Comparison of ENCODE assay signal across 9 cellular contexts in genomic region chr22:49966041-49966715, GRCh38. TPM values are rescaled to one million over a fixed set of nuclear protein-coding genes. Genes with fewer than 3 reads are reported as not detected.
DNase-seq lines count a peak whose midpoint lies in the region; ATAC-seq and TF ChIP-seq lines count a peak whose summit lies in the region.
"Had no signal": no experiment of that assay in that cellular context is flagged by ENCODE, and none has a peak within 500 bp of the region (broad histone marks: within the 10 kb centered on the region; RNA-seq: fewer than 3 reads in every experiment).

No MANE protein-coding gene starts in this region.

- H3F3A ChIP-seq in neural progenitor cell (ENCODE audit: low read depth), result peaks cover 6% of the 10 kb centered on the region

- H4K20me1 ChIP-seq in neural progenitor cell (ENCODE audit: low read depth), result peaks cover 62% of the 10 kb centered on the region

- DNase-seq in activated naive CD4-positive, alpha-beta T cell (lab: John Stamatoyannopoulos, UW), result no peak
- DNase-seq in neural progenitor cell (ENCODE audit: low spot score) (peak; percentile 1), uterus (peak; percentile 18 to 19), NCI-H146 (lab: John Stamatoyannopoulos, UW) (no peak), NCI-H226 (no peak)

- H3K4me3 ChIP-seq in duodenal mucosa (ENCODE audit: low read depth in 1 of 2, low read length in 2 of 2) (no peak overlapping the region), neural progenitor cell (no peak overlapping the region), uterus (no peak overlapping the region)

- H3K4me1 Mint-ChIP-seq in activated naive CD4-positive, alpha-beta T cell treated with anti-CD3 and anti-CD28 coated beads, Interleukin-2, amount 50 U/mL, for 24 hours, result peaks cover 33% of the 10 kb centered on the region
- H3K4me1 Mint-ChIP-seq in neural progenitor cell, result peaks cover 12% of the 10 kb centered on the region

- H3K4me1 ChIP-seq in duodenal mucosa (ENCODE audit: control insufficient read depth in 1 of 2, insufficient read depth in 2 of 2, low read length in 2 of 2) (peaks cover 38 to 53% of the 10 kb centered on the region in 2 donors), neural progenitor cell (peaks cover 13% of the 10 kb centered on the region), uterus (peaks cover 10 to 51% of the 10 kb centered on the region in 2 donors)

- peak overlapping the region; percentile 42 for H3K4me3 Mint-ChIP-seq in activated naive CD4-positive, alpha-beta T cell treated with anti-CD3 and anti-CD28 coated beads, Interleukin-2, amount 50 U/mL, for 24 hours
- no peak overlapping the region for H3K4me3 Mint-ChIP-seq in neural progenitor cell
- H3K4me3 Mint-ChIP-seq: CD8-positive, alpha-beta T cell had no signal

- no peak for TF ChIP-seq POLR2A in uterus (IDR thresholded peaks at IDR 0.05)

- H3K27ac Mint-ChIP-seq in activated naive CD4-positive, alpha-beta T cell treated with anti-CD3 and anti-CD28 coated beads, Interleukin-2, amount 50 U/mL, for 24 hours, result peak overlapping the region; percentile 12
- no peak overlapping the region for H3K27ac Mint-ChIP-seq in neural progenitor cell

- intact Hi-C loops in uterus (cut with DNase I; ENCODE audit: low total_unique reads), result no loop called here

- no peak overlapping the region for H2AFZ ChIP-seq in neural progenitor cell (replicated peaks)

- H3K4me2 ChIP-seq in neural progenitor cell, result no peak overlapping the region

- no peaks in the 10 kb centered on the region for H3K27me3 ChIP-seq in duodenal mucosa (ENCODE audit: control insufficient read depth in 1 of 2, insufficient read depth in 2 of 2, low read length in 2 of 2)
- H3K27me3 ChIP-seq in neural progenitor cell, result peaks cover 21% of the 10 kb centered on the region
- no peaks in the 10 kb centered on the region for H3K27me3 ChIP-seq in uterus

- H3K9ac ChIP-seq in duodenal mucosa (ENCODE audit: low read depth in 1 of 2, low read length in 2 of 2) (peak overlapping the region in 1 of 2 donors; percentile 21), neural progenitor cell (no peak overlapping the region)

- no peak for ATAC-seq in HG03439 (IDR thresholded peaks at IDR 0.05; ENCODE audit: unreplicated experiment)
- ATAC-seq: CD8-positive, alpha-beta T cell had no signal

- H3K9me3 Mint-ChIP-seq in activated naive CD4-positive, alpha-beta T cell treated with anti-CD3 and anti-CD28 coated beads, Interleukin-2, amount 50 U/mL, for 24 hours, result no peaks in the 10 kb centered on the region
- H3K9me3 Mint-ChIP-seq in neural progenitor cell, result no peaks in the 10 kb centered on the region
- H3K9me3 Mint-ChIP-seq: CD8-positive, alpha-beta T cell had no signal

- H3K27ac ChIP-seq in duodenal mucosa (ENCODE audit: low read depth, low read length), result peak overlapping the region; percentile 78
- peak overlapping the region; percentile 37 for H3K27ac ChIP-seq in neural progenitor cell
- H3K27ac ChIP-seq in uterus, result peak overlapping the region; percentile 93 to 95

- peaks cover 18% of the 10 kb centered on the region for H3K36me3 Mint-ChIP-seq in activated naive CD4-positive, alpha-beta T cell treated with anti-CD3 and anti-CD28 coated beads, Interleukin-2, amount 50 U/mL, for 24 hours
- peaks cover 4% of the 10 kb centered on the region for H3K36me3 Mint-ChIP-seq in neural progenitor cell

- H3K27me3 Mint-ChIP-seq in activated naive CD4-positive, alpha-beta T cell treated with anti-CD3 and anti-CD28 coated beads, Interleukin-2, amount 50 U/mL, for 24 hours, result no peaks in the 10 kb centered on the region
- H3K27me3 Mint-ChIP-seq in neural progenitor cell (ENCODE audit: insufficient read depth, low read depth), result peaks cover 12% of the 10 kb centered on the region

- no peak for TF ChIP-seq CTCF in neural progenitor cell (IDR thresholded peaks at IDR 0.05)
- TF ChIP-seq CTCF in uterus (IDR thresholded peaks at IDR 0.05), result no peak

- H3K36me3 ChIP-seq in duodenal mucosa (ENCODE audit: control insufficient read depth in 1 of 2, insufficient read depth in 2 of 2, low read length in 2 of 2) (peaks cover 17 to 20% of the 10 kb centered on the region in 2 donors), neural progenitor cell (no peaks in the 10 kb centered on the region), uterus (no peaks in the 10 kb centered on the region)

- peaks cover 28% of the 10 kb centered on the region for H3K79me2 ChIP-seq in neural progenitor cell (ENCODE audit: low read depth)

- H3K9me3 ChIP-seq in duodenal mucosa (ENCODE audit: control insufficient read depth in 1 of 2, low read length in 2 of 2), result no peaks in the 10 kb centered on the region
- no peaks in the 10 kb centered on the region for H3K9me3 ChIP-seq in neural progenitor cell (ENCODE audit: low read depth)
- H3K9me3 ChIP-seq in uterus, result no peaks in the 10 kb centered on the region

RNA-seq across cellular contexts. Expression of gene PIM3, which starts 5.6 kb away (rescaled TPM):
- total RNA-seq in neural progenitor cell (ENCODE audit: low replicate concordance) (15.1 and 37.2 TPM in 2 replicates), uterus (100 to 1,000 TPM in 1 of 4 donors, 10 to 100 TPM in 3; 31.7 to 106 (median 53.6) TPM)

RNA-seq across cellular contexts. Expression of gene IL17REL, which starts 46.4 kb away (rescaled TPM):
- total RNA-seq in neural progenitor cell (ENCODE audit: low replicate concordance) (0.15 TPM in 1 of 2 replicates, not detected in the other), uterus (under 1 TPM in 2 of 4 donors, not detected in 2; 0.12 to 0.26 TPM)
- total RNA-seq: CD8-positive, alpha-beta T cell had no signal

RNA-seq across cellular contexts. Expression of gene CRELD2, which starts 47.7 kb away (rescaled TPM):
- total RNA-seq in neural progenitor cell (ENCODE audit: low replicate concordance), result 12.2 and 22.6 TPM in 2 replicates
- total RNA-seq in uterus, result 10 to 100 TPM in 2 of 4 donors, 1 to 10 TPM in 2; 3.6 to 37.0 (median 14.6) TPM

RNA-seq across cellular contexts. Expression of gene ALG12, which starts 47.9 kb away (rescaled TPM):
- total RNA-seq in neural progenitor cell (ENCODE audit: low replicate concordance) (4.9 and 14.2 TPM in 2 replicates), uterus (10 to 100 TPM; 11.8 to 22.5 (median 18.3) TPM)

Comparison
In these comparisons a context has a peak if more than half of its experiments do, and no peak if none do; other contexts are left out.
1. DNase-seq: peak in neural progenitor cell (single experiment) and uterus (2 of 2); none in activated naive CD4-positive, alpha-beta T cell (0 of 4), NCI-H146 (single experiment) and NCI-H226 (single experiment).
2. H3K27ac ChIP-seq: peak in every context shown above with its lines; median percentile 94 in uterus; 78 in duodenal mucosa; 37 in neural progenitor cell.